ENCODE assay signal across 1 cellular context in genomic region chr7:77691892-77692491, GRCh38.
TF ChIP-seq lines count a peak whose summit lies in the region.

No MANE protein-coding gene starts in this region.

TF ChIP-seq in HepG2, 621 proteins besides CTCF, POLR2A, EP300 and RAD21 (continued from another document):
- TF ChIP-seq ZSCAN29 (CRISPR knock-in tag; conservative IDR thresholded peaks at IDR 0.05) (no peak; the same call in 1 of the 2 replicates), ZNF772 (CRISPR knock-in tag; IDR thresholded peaks at IDR 0.05) (no peak), ATF1 (CRISPR knock-in tag; IDR thresholded peaks at IDR 0.05) (no peak; the same call in 1 of the 2 replicates), RNF2 (conservative IDR thresholded peaks at IDR 0.05; ENCODE audit: low read depth) (no peak), CERS6 (CRISPR knock-in tag; IDR thresholded peaks at IDR 0.05) (no peak), ZNF451 (CRISPR knock-in tag; IDR thresholded peaks at IDR 0.05) (no peak), JUN (CRISPR knock-in tag; IDR thresholded peaks at IDR 0.05) (no peak), HHEX (CRISPR knock-in tag; IDR thresholded peaks at IDR 0.05) (no peak), ZFYVE20 (CRISPR knock-in tag; IDR thresholded peaks at IDR 0.05; ENCODE audit: borderline replicate concordance, low read depth) (no peak), CCDC6 (CRISPR knock-in tag; IDR thresholded peaks at IDR 0.05) (no peak), SPEN (CRISPR knock-in tag; IDR thresholded peaks at IDR 0.05; ENCODE audit: low read depth) (peak; percentile 42; the same call in 1 of the 2 replicates), ZNF143 (CRISPR knock-in tag; IDR thresholded peaks at IDR 0.05) (no peak), TEAD2 (CRISPR knock-in tag; IDR thresholded peaks at IDR 0.05) (no peak), RBM39 (IDR thresholded peaks at IDR 0.05; ENCODE audit: low read depth, low read length, poor library complexity, severe bottlenecking) (no peak), ZSCAN30 (CRISPR knock-in tag; IDR thresholded peaks at IDR 0.05) (no peak), RARG (CRISPR knock-in tag; IDR thresholded peaks at IDR 0.05; ENCODE audit: low read depth) (no peak), CREBL2 (CRISPR knock-in tag; IDR thresholded peaks at IDR 0.05; ENCODE audit: borderline replicate concordance) (no peak), ZNF281 (CRISPR knock-in tag; IDR thresholded peaks at IDR 0.05; ENCODE audit: borderline replicate concordance) (no peak), MEF2D (CRISPR knock-in tag; IDR thresholded peaks at IDR 0.05) (no peak), ZNF781 (CRISPR knock-in tag; IDR thresholded peaks at IDR 0.05; ENCODE audit: borderline replicate concordance, not compliant biosample characterization) (no peak), AHR (CRISPR knock-in tag; IDR thresholded peaks at IDR 0.05) (no peak), ZNF550 (CRISPR knock-in tag; IDR thresholded peaks at IDR 0.05; ENCODE audit: borderline replicate concordance) (no peak), ZBTB3 (CRISPR knock-in tag; IDR thresholded peaks at IDR 0.05; ENCODE audit: borderline replicate concordance, low read depth) (no peak), ZNF749 (CRISPR knock-in tag; IDR thresholded peaks at IDR 0.05; ENCODE audit: borderline replicate concordance) (no peak), ZNF431 (CRISPR knock-in tag; IDR thresholded peaks at IDR 0.05; ENCODE audit: borderline replicate concordance, low read depth) (no peak), ARNT (IDR thresholded peaks at IDR 0.05) (no peak), THYN1 (CRISPR knock-in tag; IDR thresholded peaks at IDR 0.05; ENCODE audit: borderline replicate concordance, low read depth) (no peak), NFE2L2 (IDR thresholded peaks at IDR 0.05; ENCODE audit: low read length) (no peak), NONO (IDR thresholded peaks at IDR 0.05) (no peak), NONO (CRISPR knock-in tag; conservative IDR thresholded peaks at IDR 0.05) (no peak), ZNF552 (CRISPR knock-in tag; IDR thresholded peaks at IDR 0.05; ENCODE audit: borderline replicate concordance) (no peak)
- TF ChIP-seq, protein P1, sequence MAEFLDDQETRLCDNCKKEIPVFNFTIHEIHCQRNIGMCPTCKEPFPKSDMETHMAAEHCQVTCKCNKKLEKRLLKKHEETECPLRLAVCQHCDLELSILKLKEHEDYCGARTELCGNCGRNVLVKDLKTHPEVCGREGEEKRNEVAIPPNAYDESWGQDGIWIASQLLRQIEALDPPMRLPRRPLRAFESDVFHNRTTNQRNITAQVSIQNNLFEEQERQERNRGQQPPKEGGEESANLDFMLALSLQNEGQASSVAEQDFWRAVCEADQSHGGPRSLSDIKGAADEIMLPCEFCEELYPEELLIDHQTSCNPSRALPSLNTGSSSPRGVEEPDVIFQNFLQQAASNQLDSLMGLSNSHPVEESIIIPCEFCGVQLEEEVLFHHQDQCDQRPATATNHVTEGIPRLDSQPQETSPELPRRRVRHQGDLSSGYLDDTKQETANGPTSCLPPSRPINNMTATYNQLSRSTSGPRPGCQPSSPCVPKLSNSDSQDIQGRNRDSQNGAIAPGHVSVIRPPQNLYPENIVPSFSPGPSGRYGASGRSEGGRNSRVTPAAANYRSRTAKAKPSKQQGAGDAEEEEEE (CRISPR knock-in tag; IDR thresholded peaks at IDR 0.05; ENCODE audit: borderline replicate concordance): no peak
- TF ChIP-seq, protein P2, sequence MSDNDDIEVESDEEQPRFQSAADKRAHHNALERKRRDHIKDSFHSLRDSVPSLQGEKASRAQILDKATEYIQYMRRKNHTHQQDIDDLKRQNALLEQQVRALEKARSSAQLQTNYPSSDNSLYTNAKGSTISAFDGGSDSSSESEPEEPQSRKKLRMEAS (IDR thresholded peaks at IDR 0.05): no peak
TF ChIP-seq in HepG2: peak in this region for 71.
